Comparison of ENCODE assay signal across 8 cellular contexts in genomic region chr17:75589919-75590303, GRCh38. TPM values are rescaled to one million over a fixed set of nuclear protein-coding genes. Genes with fewer than 3 reads are reported as not detected.
DNase-seq lines count a peak whose midpoint lies in the region; ATAC-seq and TF ChIP-seq lines count a peak whose summit lies in the region.

No MANE protein-coding gene starts in this region.

- H3K4me3 Mint-ChIP-seq in IgD-negative memory B cell (peak overlapping the region in 3 of 4 donors; percentile 32 to 81 (median 57)), nephron progenitor cell (peak overlapping the region; percentile 30)
- peak overlapping the region in 2 of 8 donors; percentile 45 to 47 for H3K4me3 Mint-ChIP-seq in CD4-positive, alpha-beta memory T cell

- H3K9ac ChIP-seq in duodenal mucosa (ENCODE audit: low read depth in 1 of 2, low read length in 2 of 2) = peak overlapping the region in 1 of 2 donors; percentile 12

- CTCF ChIA-PET in CD4-positive, alpha-beta memory T cell (lab: Charles Lee; ENCODE audit: partially characterized antibody) = interaction anchor here (0.8 to 3.4 kb wide), 13 partner anchors 8 to 167 kb away, joined by 3 to 23 read pairs (median 4); partner anchors contain the start of genes SMIM5, TMEM94 and TSEN54

- peaks cover 3 to 4% of the 10 kb centered on the region in 2 donors for H3K4me1 ChIP-seq in duodenal mucosa (ENCODE audit: control insufficient read depth in 1 of 2, insufficient read depth in 2 of 2, low read length in 2 of 2)
- H3K4me1 ChIP-seq in CD4-positive, alpha-beta memory T cell (ENCODE audit: insufficient read depth, low read length) = peaks cover 18% of the 10 kb centered on the region

- no peaks in the 10 kb centered on the region for H3K36me3 ChIP-seq in duodenal mucosa (ENCODE audit: control insufficient read depth in 1 of 2, insufficient read depth in 2 of 2, low read length in 2 of 2)
- H3K36me3 ChIP-seq in CD4-positive, alpha-beta memory T cell (ENCODE audit: insufficient read depth, low read length) = no peaks in the 10 kb centered on the region

- H3K9me3 Mint-ChIP-seq in IgD-negative memory B cell (no peaks in the 10 kb centered on the region), nephron progenitor cell (peaks cover 17% of the 10 kb centered on the region)
- H3K9me3 Mint-ChIP-seq in CD4-positive, alpha-beta memory T cell = peaks cover 0 to 4% (median 0%) of the 10 kb centered on the region in 8 donors

- H3K36me3 Mint-ChIP-seq in IgD-negative memory B cell = no peaks in the 10 kb centered on the region
- no peaks in the 10 kb centered on the region for H3K36me3 Mint-ChIP-seq in nephron progenitor cell (ENCODE audit: low read depth)
- H3K36me3 Mint-ChIP-seq in CD4-positive, alpha-beta memory T cell = no peaks in the 10 kb centered on the region

- intact Hi-C loops in CD4-positive, alpha-beta memory T cell (cut with micrococcal nuclease) = loop anchor here (1.0 to 2.0 kb wide), 3 partner anchors 65 to 164 kb away; partner anchors contain the start of genes LLGL2 and TSEN54

- POLR2A ChIA-PET in CD4-positive, alpha-beta memory T cell (lab: Charles Lee; ENCODE audit: partially characterized antibody) = interaction anchor here (0.8 to 2.2 kb wide), 5 partner anchors 65 to 265 kb away, joined by 3 to 9 read pairs (median 3); partner anchors contain the start of genes LLGL2, TSEN54 and WBP2

- H3K4me1 Mint-ChIP-seq in IgD-negative memory B cell (peaks cover 5 to 10% (median 9%) of the 10 kb centered on the region in 3 donors), nephron progenitor cell (peaks cover 12% of the 10 kb centered on the region)
- H3K4me1 Mint-ChIP-seq in CD4-positive, alpha-beta memory T cell = peaks cover 0 to 6% (median 3%) of the 10 kb centered on the region in 4 donors

- DNase-seq in AG10803 (ENCODE audit: low read depth) = no peak
- no peak for DNase-seq in nephron progenitor cell
- DNase-seq in kidney tubule cell (ENCODE audit: low spot score) = no peak
- DNase-seq in CD4-positive, alpha-beta memory T cell = no peak
- DNase-seq in dedifferentiated amniotic fluid mesenchymal stem cell (ENCODE audit: extremely low spot score) = no peak

- no peak for ATAC-seq in GM18870 (IDR thresholded peaks at IDR 0.05; ENCODE audit: unreplicated experiment)

- H3K27ac Mint-ChIP-seq in IgD-negative memory B cell = peak overlapping the region in 1 of 3 donors; percentile 85
- no peak overlapping the region for H3K27ac Mint-ChIP-seq in nephron progenitor cell
- H3K27ac Mint-ChIP-seq in CD4-positive, alpha-beta memory T cell = peak overlapping the region in 3 of 7 donors; percentile 63 to 82 (median 70)

- H3K27ac ChIP-seq in duodenal mucosa (ENCODE audit: low read depth, low read length) = no peak overlapping the region
- no peak overlapping the region for H3K27ac ChIP-seq in CD4-positive, alpha-beta memory T cell (ENCODE audit: low read depth, low read length)

- H3K4me3 ChIP-seq in AG10803 (ENCODE audit: low read length) (peak overlapping the region; percentile 64), duodenal mucosa (ENCODE audit: low read depth in 1 of 2, low read length in 2 of 2) (peak overlapping the region; percentile 55 to 59)
- H3K4me3 ChIP-seq in CD4-positive, alpha-beta memory T cell (ENCODE audit: low read length in 2 of 2) = no peak overlapping the region

- H3K9me3 ChIP-seq in duodenal mucosa (ENCODE audit: control insufficient read depth in 1 of 2, low read length in 2 of 2) = no peaks in the 10 kb centered on the region
- no peaks in the 10 kb centered on the region for H3K9me3 ChIP-seq in CD4-positive, alpha-beta memory T cell (ENCODE audit: control insufficient read depth in 1 of 2, low read length in 2 of 2)

- no peak for TF ChIP-seq CTCF in AG10803 (conservative IDR thresholded peaks at IDR 0.05; ENCODE audit: low read length)
- TF ChIP-seq CTCF in nephron progenitor cell (IDR thresholded peaks at IDR 0.05) = no peak

- no peaks in the 10 kb centered on the region for H3K27me3 ChIP-seq in duodenal mucosa (ENCODE audit: control insufficient read depth in 1 of 2, insufficient read depth in 2 of 2, low read length in 2 of 2)
- H3K27me3 ChIP-seq in CD4-positive, alpha-beta memory T cell (ENCODE audit: insufficient read depth, low read length) = no peaks in the 10 kb centered on the region

- H3K27me3 Mint-ChIP-seq in IgD-negative memory B cell (no peaks in the 10 kb centered on the region), nephron progenitor cell (ENCODE audit: low read depth, poor library complexity) (peaks cover 32% of the 10 kb centered on the region)
- peaks cover 0 to 4% of the 10 kb centered on the region in 2 donors for H3K27me3 Mint-ChIP-seq in CD4-positive, alpha-beta memory T cell

RNA-seq across cellular contexts. Expression of gene MYO15B, which starts 2.3 kb away (rescaled TPM):
- polyA plus RNA-seq in IgD-negative memory B cell = 2.4 TPM
- total RNA-seq in CD4-positive, alpha-beta memory T cell = 10 to 100 TPM; 75.1 to 83.7 TPM
- under 1 TPM in 1 of 2 donors, not detected in 1; 0.89 TPM for polyA plus RNA-seq in CD4-positive, alpha-beta memory T cell

RNA-seq across cellular contexts. Expression of gene SMIM5, which starts 43.3 kb away (rescaled TPM):
- polyA plus RNA-seq in IgD-negative memory B cell = 0.36 TPM
- not detected for total RNA-seq in CD4-positive, alpha-beta memory T cell
- not detected for polyA plus RNA-seq in CD4-positive, alpha-beta memory T cell

Comparison
In these comparisons a context has a peak if more than half of its experiments do, and no peak if none do; other contexts are left out.
1. H3K4me3 ChIP-seq: peak in AG10803 (single experiment) and duodenal mucosa (2 of 2); none in CD4-positive, alpha-beta memory T cell (0 of 2).